In the genomic region with DNA sequence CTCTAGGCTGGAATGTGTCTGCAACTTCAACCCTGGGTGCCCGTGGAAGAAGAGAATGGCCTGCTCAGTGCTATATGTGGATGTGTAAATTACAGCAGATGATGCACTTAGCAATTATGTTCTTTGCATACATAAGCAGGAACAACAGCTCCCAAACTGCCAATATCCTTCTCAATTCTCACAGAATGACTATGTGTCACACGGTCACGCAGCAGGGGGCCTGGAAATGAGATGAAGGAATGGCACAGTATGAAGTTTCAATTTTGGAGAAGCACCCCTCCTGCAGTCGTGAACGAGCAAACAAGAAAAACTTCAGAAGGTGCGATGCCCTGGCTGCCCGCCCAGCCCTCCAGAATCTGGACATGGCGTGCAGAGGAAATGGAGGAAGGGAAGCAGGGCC, we compare ENCODE assay signal across 1 cellular context.
TF ChIP-seq lines count a peak whose summit lies in the region.

No MANE protein-coding gene starts in this region.

TF ChIP-seq in GM23338, 12 proteins besides CTCF, POLR2A, EP300 and RAD21 (continued from another document):
- TF ChIP-seq, protein P1, sequence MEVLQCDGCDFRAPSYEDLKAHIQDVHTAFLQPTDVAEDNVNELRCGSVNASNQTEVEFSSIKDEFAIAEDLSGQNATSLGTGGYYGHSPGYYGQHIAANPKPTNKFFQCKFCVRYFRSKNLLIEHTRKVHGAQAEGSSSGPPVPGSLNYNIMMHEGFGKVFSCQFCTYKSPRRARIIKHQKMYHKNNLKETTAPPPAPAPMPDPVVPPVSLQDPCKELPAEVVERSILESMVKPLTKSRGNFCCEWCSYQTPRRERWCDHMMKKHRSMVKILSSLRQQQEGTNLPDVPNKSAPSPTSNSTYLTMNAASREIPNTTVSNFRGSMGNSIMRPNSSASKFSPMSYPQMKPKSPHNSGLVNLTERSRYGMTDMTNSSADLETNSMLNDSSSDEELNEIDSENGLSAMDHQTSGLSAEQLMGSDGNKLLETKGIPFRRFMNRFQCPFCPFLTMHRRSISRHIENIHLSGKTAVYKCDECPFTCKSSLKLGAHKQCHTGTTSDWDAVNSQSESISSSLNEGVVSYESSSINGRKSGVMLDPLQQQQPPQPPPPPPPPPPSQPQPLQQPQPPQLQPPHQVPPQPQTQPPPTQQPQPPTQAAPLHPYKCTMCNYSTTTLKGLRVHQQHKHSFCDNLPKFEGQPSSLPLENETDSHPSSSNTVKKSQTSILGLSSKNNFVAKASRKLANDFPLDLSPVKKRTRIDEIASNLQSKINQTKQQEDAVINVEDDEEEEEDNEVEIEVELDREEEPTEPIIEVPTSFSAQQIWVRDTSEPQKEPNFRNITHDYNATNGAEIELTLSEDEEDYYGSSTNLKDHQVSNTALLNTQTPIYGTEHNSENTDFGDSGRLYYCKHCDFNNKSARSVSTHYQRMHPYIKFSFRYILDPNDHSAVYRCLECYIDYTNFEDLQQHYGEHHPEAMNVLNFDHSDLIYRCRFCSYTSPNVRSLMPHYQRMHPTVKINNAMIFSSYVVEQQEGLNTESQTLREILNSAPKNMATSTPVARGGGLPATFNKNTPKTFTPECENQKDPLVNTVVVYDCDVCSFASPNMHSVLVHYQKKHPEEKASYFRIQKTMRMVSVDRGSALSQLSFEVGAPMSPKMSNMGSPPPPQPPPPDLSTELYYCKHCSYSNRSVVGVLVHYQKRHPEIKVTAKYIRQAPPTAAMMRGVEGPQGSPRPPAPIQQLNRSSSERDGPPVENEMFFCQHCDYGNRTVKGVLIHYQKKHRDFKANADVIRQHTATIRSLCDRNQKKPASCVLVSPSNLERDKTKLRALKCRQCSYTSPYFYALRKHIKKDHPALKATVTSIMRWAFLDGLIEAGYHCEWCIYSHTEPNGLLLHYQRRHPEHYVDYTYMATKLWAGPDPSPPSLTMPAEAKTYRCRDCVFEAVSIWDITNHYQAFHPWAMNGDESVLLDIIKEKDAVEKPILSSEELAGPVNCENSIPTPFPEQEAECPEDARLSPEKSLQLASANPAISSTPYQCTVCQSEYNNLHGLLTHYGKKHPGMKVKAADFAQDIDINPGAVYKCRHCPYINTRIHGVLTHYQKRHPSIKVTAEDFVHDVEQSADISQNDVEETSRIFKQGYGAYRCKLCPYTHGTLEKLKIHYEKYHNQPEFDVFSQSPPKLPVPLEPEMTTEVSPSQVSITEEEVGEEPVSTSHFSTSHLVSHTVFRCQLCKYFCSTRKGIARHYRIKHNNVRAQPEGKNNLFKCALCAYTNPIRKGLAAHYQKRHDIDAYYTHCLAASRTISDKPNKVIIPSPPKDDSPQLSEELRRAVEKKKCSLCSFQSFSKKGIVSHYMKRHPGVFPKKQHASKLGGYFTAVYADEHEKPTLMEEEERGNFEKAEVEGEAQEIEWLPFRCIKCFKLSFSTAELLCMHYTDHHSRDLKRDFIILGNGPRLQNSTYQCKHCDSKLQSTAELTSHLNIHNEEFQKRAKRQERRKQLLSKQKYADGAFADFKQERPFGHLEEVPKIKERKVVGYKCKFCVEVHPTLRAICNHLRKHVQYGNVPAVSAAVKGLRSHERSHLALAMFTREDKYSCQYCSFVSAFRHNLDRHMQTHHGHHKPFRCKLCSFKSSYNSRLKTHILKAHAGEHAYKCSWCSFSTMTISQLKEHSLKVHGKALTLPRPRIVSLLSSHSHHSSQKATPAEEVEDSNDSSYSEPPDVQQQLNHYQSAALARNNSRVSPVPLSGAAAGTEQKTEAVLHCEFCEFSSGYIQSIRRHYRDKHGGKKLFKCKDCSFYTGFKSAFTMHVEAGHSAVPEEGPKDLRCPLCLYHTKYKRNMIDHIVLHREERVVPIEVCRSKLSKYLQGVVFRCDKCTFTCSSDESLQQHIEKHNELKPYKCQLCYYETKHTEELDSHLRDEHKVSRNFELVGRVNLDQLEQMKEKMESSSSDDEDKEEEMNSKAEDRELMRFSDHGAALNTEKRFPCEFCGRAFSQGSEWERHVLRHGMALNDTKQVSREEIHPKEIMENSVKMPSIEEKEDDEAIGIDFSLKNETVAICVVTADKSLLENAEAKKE (CRISPR knock-in tag; IDR thresholded peaks at IDR 0.05): no peak
- TF ChIP-seq, protein P2, sequence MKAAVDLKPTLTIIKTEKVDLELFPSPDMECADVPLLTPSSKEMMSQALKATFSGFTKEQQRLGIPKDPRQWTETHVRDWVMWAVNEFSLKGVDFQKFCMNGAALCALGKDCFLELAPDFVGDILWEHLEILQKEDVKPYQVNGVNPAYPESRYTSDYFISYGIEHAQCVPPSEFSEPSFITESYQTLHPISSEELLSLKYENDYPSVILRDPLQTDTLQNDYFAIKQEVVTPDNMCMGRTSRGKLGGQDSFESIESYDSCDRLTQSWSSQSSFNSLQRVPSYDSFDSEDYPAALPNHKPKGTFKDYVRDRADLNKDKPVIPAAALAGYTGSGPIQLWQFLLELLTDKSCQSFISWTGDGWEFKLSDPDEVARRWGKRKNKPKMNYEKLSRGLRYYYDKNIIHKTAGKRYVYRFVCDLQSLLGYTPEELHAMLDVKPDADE (IDR thresholded peaks at IDR 0.05): no peak
- TF ChIP-seq EZH2 (IDR thresholded peaks at IDR 0.05; ENCODE audit: low read depth, unreplicated experiment) (no peak), NANOG (IDR thresholded peaks at IDR 0.05; ENCODE audit: borderline replicate concordance) (no peak), EZH2phosphoT487 (IDR thresholded peaks at IDR 0.05; ENCODE audit: unreplicated experiment) (no peak), CREB1 (CRISPR knock-in tag; IDR thresholded peaks at IDR 0.05; ENCODE audit: low read depth) (no peak)
